19 cellular contexts compared by ENCODE assay signal in genomic region chr6:139538366-139538765, GRCh38.
DNase-seq lines count a peak whose midpoint lies in the region; ATAC-seq and TF ChIP-seq lines count a peak whose summit lies in the region.
"Had no signal": no experiment of that assay in that cellular context is flagged by ENCODE, and none has a peak within 500 bp of the region (broad histone marks: within the 10 kb centered on the region; RNA-seq: fewer than 3 reads in every experiment).

No MANE protein-coding gene starts in this region.

- H3K36me3 Mint-ChIP-seq in activated CD8-positive, alpha-beta memory T cell treated with anti-CD3 and anti-CD28 coated beads, Interleukin-2, amount 10 ng/mL, durations not matched to agents 7 days and 5 days, result peaks cover 14% of the 10 kb centered on the region
- H3K36me3 Mint-ChIP-seq in chondrocyte (ENCODE audit: low read depth), result no peaks in the 10 kb centered on the region
- H3K36me3 Mint-ChIP-seq: CD14-positive monocyte; naive thymus-derived CD8-positive, alpha-beta T cell had no signal

- TF ChIP-seq CTCF in chondrocyte (IDR thresholded peaks at IDR 0.05), result no peak

- peaks cover 83% of the 10 kb centered on the region for H3K4me1 Mint-ChIP-seq in activated CD8-positive, alpha-beta memory T cell treated with anti-CD3 and anti-CD28 coated beads, Interleukin-2, amount 10 ng/mL, durations not matched to agents 7 days and 5 days
- peaks cover 54% of the 10 kb centered on the region for H3K4me1 Mint-ChIP-seq in chondrocyte (ENCODE audit: low read depth)

- ATAC-seq in activated CD8-positive, alpha-beta memory T cell treated with anti-CD3 and anti-CD28 coated beads, Interleukin-2, amount 10 ng/mL, durations not matched to agents 7 days and 5 days, result no peak
- ATAC-seq: naive thymus-derived CD8-positive, alpha-beta T cell had no signal

- peak overlapping the region; percentile 18 for H3K27ac Mint-ChIP-seq in activated CD8-positive, alpha-beta memory T cell treated with anti-CD3 and anti-CD28 coated beads, Interleukin-2, amount 10 ng/mL, durations not matched to agents 7 days and 5 days
- H3K27ac Mint-ChIP-seq in chondrocyte (ENCODE audit: unreplicated experiment), result peak overlapping the region; percentile 45
- H3K27ac Mint-ChIP-seq: activated B cell treated with CpG ODN at 0.5 μM for 24 hours; CD14-positive monocyte; naive thymus-derived CD8-positive, alpha-beta T cell had no signal

- no peak for DNase-seq in activated CD8-positive, alpha-beta memory T cell treated with anti-CD3 and anti-CD28 coated beads, Interleukin-2, amount 10 ng/mL, durations not matched to agents 7 days and 5 days
- DNase-seq in activated CD8-positive, alpha-beta memory T cell treated with anti-CD3 and anti-CD28 coated beads, Interleukin-2, amount 50 U/mL, for 4 hours, result no peak
- DNase-seq in chondrocyte (ENCODE audit: low spot score) (no peak), kidney tubule cell (ENCODE audit: low spot score) (peak; percentile 43), NCI-H2227 (lab: John Stamatoyannopoulos, UW; ENCODE audit: unreplicated experiment) (no peak), germinal center (ENCODE audit: low spot score) (no peak), NCI-H345 treated with DMSO at 0.1 percent for 48 hours (lab: John Stamatoyannopoulos, UW; ENCODE audit: unreplicated experiment) (no peak)
- no peak for DNase-seq in activated effector memory CD4-positive, alpha-beta T cell treated with anti-CD3 and anti-CD28 coated beads, Interleukin-2, amount 50 U/mL, for 16 hours
- DNase-seq: activated B cell treated with CpG ODN at 0.5 μM for 24 hours; activated effector memory CD4-positive, alpha-beta T cell treated with Interleukin-2 at 50 U/mL for 16 hours; effector CD4-positive, alpha-beta T cell; GDM1; naive thymus-derived CD8-positive, alpha-beta T cell; NCI-H1048; NCI-H524 treated with DMSO at 0.1 percent for 48 hours; Right ventricle myocardium superior; stimulated activated CD4-positive, alpha-beta T cell treated with anti-CD3 and anti-CD28 coated beads, Interleukin-4, amount 100 ng/mL, for 4 hours; uterus had no signal

- no peaks in the 10 kb centered on the region for H3K27me3 Mint-ChIP-seq in activated CD8-positive, alpha-beta memory T cell treated with anti-CD3 and anti-CD28 coated beads, Interleukin-2, amount 10 ng/mL, durations not matched to agents 7 days and 5 days
- H3K27me3 Mint-ChIP-seq in chondrocyte (ENCODE audit: low read depth), result no peaks in the 10 kb centered on the region
- H3K27me3 Mint-ChIP-seq: activated B cell treated with CpG ODN at 0.5 μM for 24 hours; naive thymus-derived CD8-positive, alpha-beta T cell had no signal

- CTCF ChIA-PET in activated CD8-positive, alpha-beta memory T cell treated with anti-CD3 and anti-CD28 coated beads, Interleukin-2, amount 10 ng/mL, durations not matched to agents 7 days and 5 days (lab: Charles Lee), result interaction anchor here (1.1 kb wide), 1 partner anchor 164 kb away, joined by 3 read pairs; the partner anchor contains the start of gene CITED2

- no peak overlapping the region for H3K4me3 Mint-ChIP-seq in activated CD8-positive, alpha-beta memory T cell treated with anti-CD3 and anti-CD28 coated beads, Interleukin-2, amount 10 ng/mL, durations not matched to agents 7 days and 5 days
- H3K4me3 Mint-ChIP-seq in chondrocyte (ENCODE audit: unreplicated experiment), result no peak overlapping the region
- H3K4me3 Mint-ChIP-seq: activated B cell treated with CpG ODN at 0.5 μM for 24 hours; CD14-positive monocyte; naive thymus-derived CD8-positive, alpha-beta T cell had no signal

- no peaks in the 10 kb centered on the region for H3K9me3 Mint-ChIP-seq in activated CD8-positive, alpha-beta memory T cell treated with anti-CD3 and anti-CD28 coated beads, Interleukin-2, amount 10 ng/mL, durations not matched to agents 7 days and 5 days (ENCODE audit: low read depth)
- H3K9me3 Mint-ChIP-seq in chondrocyte (ENCODE audit: low read depth), result no peaks in the 10 kb centered on the region
- H3K9me3 Mint-ChIP-seq: activated B cell treated with CpG ODN at 0.5 μM for 24 hours; naive thymus-derived CD8-positive, alpha-beta T cell had no signal
